10 cellular contexts compared by ENCODE assay signal in the genomic region with DNA sequence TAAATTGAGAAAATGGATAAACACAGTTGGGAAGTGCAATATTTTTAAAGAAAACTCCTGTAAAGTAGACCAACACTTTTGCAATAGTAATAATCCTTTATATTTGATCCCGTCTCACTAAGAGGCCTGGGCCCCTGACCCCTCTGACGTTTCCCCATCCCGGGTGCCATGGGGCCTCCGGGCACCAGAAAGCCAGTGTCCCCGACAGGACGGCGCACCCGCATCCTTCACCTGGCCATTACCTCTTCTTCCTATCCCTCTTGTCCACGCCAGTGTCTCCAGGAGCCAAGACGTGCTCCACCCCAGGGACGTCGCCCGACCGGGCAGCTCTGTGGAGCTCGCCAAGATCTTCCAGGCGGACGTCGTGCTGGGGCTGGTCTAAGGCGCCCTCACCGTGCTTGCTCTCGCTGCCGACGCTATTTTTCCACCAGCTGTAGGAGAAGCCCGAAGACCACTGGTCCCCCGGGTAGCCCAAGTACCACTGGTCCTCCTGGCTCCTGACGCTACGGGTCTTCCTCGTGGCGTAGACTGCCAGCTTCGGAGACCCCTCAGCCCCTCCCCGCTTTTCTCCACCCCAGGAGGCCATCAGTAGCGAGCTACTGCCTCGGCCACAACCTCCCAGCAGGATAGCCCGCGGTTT. TPM values are rescaled to one million over a fixed set of nuclear protein-coding genes. Genes with fewer than 3 reads are reported as not detected.
DNase-seq lines count a peak whose midpoint lies in the region; ATAC-seq, FAIRE-seq and TF ChIP-seq lines count a peak whose summit lies in the region.
"Not testable (repeated sequence)": the region's sequence is repeated elsewhere in the genome, so short reads cannot be mapped to it uniquely, and the experiment has no call there.
"Had no signal": no experiment of that assay in that cellular context is flagged by ENCODE, and none has a peak within 500 bp of the region (broad histone marks: within the 10 kb centered on the region; RNA-seq: fewer than 3 reads in every experiment).

No MANE protein-coding gene starts in this region.

- not testable (repeated sequence) for FAIRE-seq in astrocyte (lab: Jason Lieb, UNC)

- H3K9ac ChIP-seq in astrocyte (ENCODE audit: low read length): peak overlapping the region; percentile 58

- not testable (repeated sequence) for H3K4me1 Mint-ChIP-seq in astrocyte (ENCODE audit: low read depth, unreplicated experiment)

- DNase-seq in ACHN: peak; percentile 24
- not testable (repeated sequence) for DNase-seq in WERI-Rb-1; astrocyte (ENCODE audit: low read depth)
- DNase-seq in fibroblast of pulmonary artery (ENCODE audit: low read depth): peak; percentile 8
- DNase-seq in stimulated activated CD4-positive, alpha-beta T cell treated with anti-CD3 and anti-CD28 coated beads, Interleukin-4, amount 100 ng/mL, for 4 hours: peak; percentile 7 to 12

- not testable (repeated sequence) for H3K36me3 ChIP-seq in WERI-Rb-1; astrocyte (ENCODE audit: insufficient read depth, low read length)

- H3K36me3 Mint-ChIP-seq in astrocyte (ENCODE audit: low read depth, unreplicated experiment): not testable (repeated sequence)

- not testable (repeated sequence) for H3K9me3 Mint-ChIP-seq in astrocyte (ENCODE audit: unreplicated experiment)

- not testable (repeated sequence) for H4K20me1 ChIP-seq in astrocyte (ENCODE audit: insufficient read depth, low read length)

- peak; percentile 16 for ATAC-seq in GM18511 (IDR thresholded peaks at IDR 0.05; ENCODE audit: unreplicated experiment)
- ATAC-seq in HG03103 (IDR thresholded peaks at IDR 0.05; ENCODE audit: low read depth, unreplicated experiment): peak; percentile 15

- peak overlapping the region; percentile 60 for H2AFZ ChIP-seq in astrocyte (ENCODE audit: low read depth, low read length)

- not testable (repeated sequence) for H3K79me2 ChIP-seq in astrocyte (ENCODE audit: insufficient read depth, low read length)

- not testable (repeated sequence) for TF ChIP-seq CTCF in WERI-Rb-1 (IDR thresholded peaks at IDR 0.05; ENCODE audit: low read depth, low read length); astrocyte (IDR thresholded peaks at IDR 0.05; ENCODE audit: insufficient read depth, low read depth, low read length); fibroblast of pulmonary artery (IDR thresholded peaks at IDR 0.05; ENCODE audit: low read length, missing control alignments)

- H3K27me3 ChIP-seq in WERI-Rb-1 (ENCODE audit: insufficient read depth, low read depth, severe bottlenecking); astrocyte (ENCODE audit: insufficient read depth, low read length); mononuclear cell (ENCODE audit: insufficient read depth, low read length): not testable (repeated sequence)

- H3K4me3 Mint-ChIP-seq in astrocyte (ENCODE audit: unreplicated experiment): not testable (repeated sequence)

- H3K27ac Mint-ChIP-seq in astrocyte (ENCODE audit: unreplicated experiment): not testable (repeated sequence)

- in situ Hi-C loops in ACHN (cut with HindIII; ENCODE audit: low pct_ligation_motif_present, low pct_unique_long_range_greater_than_20kb, low sequenced_read_pairs): not testable (repeated sequence)

- H3K27me3 Mint-ChIP-seq in astrocyte (ENCODE audit: low read depth, unreplicated experiment): not testable (repeated sequence)

- not testable (repeated sequence) for H3K4me1 ChIP-seq in astrocyte (ENCODE audit: insufficient read depth, low read length); mononuclear cell (ENCODE audit: insufficient read depth, low read length)

- peak overlapping the region; percentile 87 for H3K27ac ChIP-seq in WERI-Rb-1
- H3K27ac ChIP-seq in astrocyte (ENCODE audit: low read depth, low read length): not testable (repeated sequence)

- H3K4me3 ChIP-seq in WERI-Rb-1 (ENCODE audit: low read depth, low read length): peak overlapping the region; percentile 63
- peak overlapping the region; percentile 44 for H3K4me3 ChIP-seq in astrocyte (ENCODE audit: insufficient read depth, low read depth, low read length)
- H3K4me3 ChIP-seq in fibroblast of pulmonary artery (replicated peaks; ENCODE audit: low read depth, low read length): peak overlapping the region; percentile 52
- H3K4me3 ChIP-seq in mononuclear cell (ENCODE audit: low read length): peak overlapping the region; percentile 30

- H3K9me3 ChIP-seq in WERI-Rb-1 (ENCODE audit: severe bottlenecking); astrocyte (ENCODE audit: insufficient read depth, low read depth, low read length); mononuclear cell (ENCODE audit: low read depth, low read length): not testable (repeated sequence)

- peak overlapping the region; percentile 74 for H3K4me2 ChIP-seq in astrocyte (ENCODE audit: low read length)

RNA-seq across cellular contexts. Expression of gene TBC1D28, which starts 19.2 kb away (rescaled TPM):
- total RNA-seq in astrocyte (not detected in 2 replicates), mononuclear cell (not detected)
- total RNA-seq: A172, renal cortical epithelial cell had no signal

RNA-seq across cellular contexts. Expression of gene FOXO3B, which starts 57.1 kb away (rescaled TPM):
- total RNA-seq in astrocyte (7.1 and 9.8 TPM in 2 replicates), mononuclear cell (6.9 TPM)
